19 cellular contexts compared by ENCODE assay signal in genomic region chr5:94024101-94024500, GRCh38.
"Had no signal": no experiment of that assay in that cellular context is flagged by ENCODE, and none has a peak within 500 bp of the region (broad histone marks: within the 10 kb centered on the region; RNA-seq: fewer than 3 reads in every experiment).

No MANE protein-coding gene starts in this region.

- H3K27ac ChIP-seq: esophagus muscularis mucosa, left lung, right atrium auricular region, suprapubic skin, transverse colon, uterus had no signal

- H3K4me1 ChIP-seq: esophagus muscularis mucosa, left lung, right atrium auricular region, suprapubic skin, transverse colon, uterus had no signal

- H3K4me1 Mint-ChIP-seq: activated CD4-positive, alpha-beta T cell treated with anti-CD3 and anti-CD28 coated beads for 36 hours; activated CD8-positive, alpha-beta memory T cell treated with anti-CD3 and anti-CD28 coated beads, Interleukin-2, amount 10 ng/mL, durations not matched to agents 7 days and 5 days had no signal

- H3K27ac Mint-ChIP-seq: activated CD4-positive, alpha-beta memory T cell treated with anti-CD3 and anti-CD28 coated beads for 36 hours; activated CD4-positive, alpha-beta T cell treated with anti-CD3 and anti-CD28 coated beads for 36 hours; activated CD8-positive, alpha-beta memory T cell treated with anti-CD3 and anti-CD28 coated beads, Interleukin-2, amount 10 ng/mL, durations not matched to agents 7 days and 5 days; activated naive CD8-positive, alpha-beta T cell; dendritic cell treated with granulocyte-macrophage colony-stimulating factor and Interleukin-4, amounts not matched to agents 40 ng/mL and 50 ng/mL, for 4 days; stimulated activated naive CD8-positive, alpha-beta T cell treated with anti-CD3 and anti-CD28 coated beads, Interleukin-15, Interleukin-2, amounts not matched to agents 100 ng/mL and 50 ng/mL, for 24 hours had no signal

- H3K9me3 ChIP-seq: suprapubic skin, uterus had no signal

- H3K4me3 Mint-ChIP-seq: activated CD4-positive, alpha-beta memory T cell treated with anti-CD3 and anti-CD28 coated beads for 36 hours; activated CD4-positive, alpha-beta T cell treated with anti-CD3 and anti-CD28 coated beads for 36 hours; activated CD8-positive, alpha-beta memory T cell treated with anti-CD3 and anti-CD28 coated beads, Interleukin-2, amount 10 ng/mL, durations not matched to agents 7 days and 5 days; activated naive CD8-positive, alpha-beta T cell; dendritic cell treated with granulocyte-macrophage colony-stimulating factor and Interleukin-4, amounts not matched to agents 40 ng/mL and 50 ng/mL, for 4 days; stimulated activated naive CD8-positive, alpha-beta T cell treated with anti-CD3 and anti-CD28 coated beads, Interleukin-15, Interleukin-2, amounts not matched to agents 100 ng/mL and 50 ng/mL, for 24 hours had no signal

- H3K27me3 Mint-ChIP-seq: activated CD4-positive, alpha-beta memory T cell treated with anti-CD3 and anti-CD28 coated beads for 36 hours; activated CD4-positive, alpha-beta T cell treated with anti-CD3 and anti-CD28 coated beads for 36 hours; activated CD8-positive, alpha-beta memory T cell treated with anti-CD3 and anti-CD28 coated beads, Interleukin-2, amount 10 ng/mL, durations not matched to agents 7 days and 5 days; activated naive CD8-positive, alpha-beta T cell; dendritic cell treated with granulocyte-macrophage colony-stimulating factor and Interleukin-4, amounts not matched to agents 40 ng/mL and 50 ng/mL, for 4 days; stimulated activated naive CD8-positive, alpha-beta T cell treated with anti-CD3 and anti-CD28 coated beads, Interleukin-15, Interleukin-2, amounts not matched to agents 100 ng/mL and 50 ng/mL, for 24 hours had no signal

- H3K36me3 ChIP-seq: right atrium auricular region, transverse colon, uterus had no signal

- H3K27me3 ChIP-seq: esophagus muscularis mucosa, left lung, right atrium auricular region, suprapubic skin, transverse colon, uterus had no signal

- ATAC-seq: activated CD4-positive, alpha-beta T cell treated with anti-CD3 and anti-CD28 coated beads for 36 hours; activated CD8-positive, alpha-beta memory T cell treated with anti-CD3 and anti-CD28 coated beads, Interleukin-2, amount 10 ng/mL, durations not matched to agents 7 days and 5 days; left lung had no signal

- DNase-seq: activated CD4-positive, alpha-beta memory T cell treated with anti-CD3 and anti-CD28 coated beads for 36 hours; activated CD4-positive, alpha-beta T cell treated with anti-CD3 and anti-CD28 coated beads for 36 hours; activated CD8-positive, alpha-beta memory T cell treated with anti-CD3 and anti-CD28 coated beads, Interleukin-2, amount 10 ng/mL, durations not matched to agents 7 days and 5 days; amniotic stem cell; effector CD8-positive, alpha-beta T cell; hypothalamus; left lung; stimulated activated CD4-positive, alpha-beta T cell treated with anti-CD3 and anti-CD28 coated beads, Interleukin-12 subunit alpha, Interleukin-12 subunit beta, amount 100 ng/mL, for 4 hours; stimulated activated CD4-positive, alpha-beta T cell treated with anti-CD3 and anti-CD28 coated beads, Interleukin-2, amount 100 ng/mL, for 24 hours; SW 1271; T-helper 2 cell; transverse colon; uterus had no signal

- H3K4me3 ChIP-seq: esophagus muscularis mucosa, left lung, right atrium auricular region, suprapubic skin, transverse colon, uterus had no signal
